ENCODE assay signal across 9 cellular contexts in genomic region chr13:114024603-114025431, GRCh38. TPM values are rescaled to one million over a fixed set of nuclear protein-coding genes. Genes with fewer than 3 reads are reported as not detected.
A peak's percentile ranks its signal among the peaks of the same experiment; 100 is the strongest.
DNase-seq lines count a peak whose midpoint lies in the region; ATAC-seq, FAIRE-seq and TF ChIP-seq lines count a peak whose summit lies in the region.
"Had no signal": no experiment of that assay in that cellular context is flagged by ENCODE, and none has a peak within 500 bp of the region (broad histone marks: within the 10 kb centered on the region; RNA-seq: fewer than 3 reads in every experiment).

No MANE protein-coding gene starts in this region.

- peaks cover 7% of the 10 kb centered on the region for H3K27me3 Mint-ChIP-seq in glutamatergic neuron (ENCODE audit: unreplicated experiment)
- no peaks in the 10 kb centered on the region for H3K27me3 Mint-ChIP-seq in neural progenitor cell (ENCODE audit: insufficient read depth, low read depth)

- no peak; the same call in 1 of the 2 replicates for TF ChIP-seq POLR2A in GM12892 (IDR thresholded peaks at IDR 0.05; ENCODE audit: low read depth, low read length)

- DNase-seq in GM12892 (ENCODE audit: insufficient read length): peak; percentile 65
- DNase-seq in glutamatergic neuron: peak; percentile 10
- no peak for DNase-seq in AG20443 (ENCODE audit: low spot score)
- no peak for DNase-seq in neural progenitor cell (ENCODE audit: low spot score)
- no peak for DNase-seq in activated CD4-positive, alpha-beta T cell treated with anti-CD3 and anti-CD28 coated beads for 48 hours
- no peak for DNase-seq in G401 (ENCODE audit: low spot score)
- DNase-seq: central memory CD4-positive, alpha-beta T cell had no signal

- no peaks in the 10 kb centered on the region for H3K79me2 ChIP-seq in neural progenitor cell (ENCODE audit: low read depth)

- H3K4me1 Mint-ChIP-seq in glutamatergic neuron (ENCODE audit: low read depth, unreplicated experiment): peaks cover 13% of the 10 kb centered on the region
- H3K4me1 Mint-ChIP-seq in neural progenitor cell: peaks cover 22% of the 10 kb centered on the region

- no peaks in the 10 kb centered on the region for H3K36me3 ChIP-seq in neural progenitor cell

- H3K27ac ChIP-seq in neural progenitor cell: no peak overlapping the region

- no peak overlapping the region for H3K9ac ChIP-seq in neural progenitor cell

- peak; percentile 40 for FAIRE-seq in GM12892 (lab: Jason Lieb, UNC)

- ATAC-seq in GM19467 (IDR thresholded peaks at IDR 0.05; ENCODE audit: unreplicated experiment): peak; percentile 53
- peak; percentile 87 for ATAC-seq in HG03342 (IDR thresholded peaks at IDR 0.05; ENCODE audit: unreplicated experiment)

- H2AFZ ChIP-seq in neural progenitor cell (replicated peaks): no peak overlapping the region

- H3K4me3 ChIP-seq in neural progenitor cell: no peak overlapping the region

- H3K4me2 ChIP-seq in neural progenitor cell: no peak overlapping the region

- in situ Hi-C loops in G401 (cut with HindIII; ENCODE audit: low sequenced_read_pairs): no loop called here

- TF ChIP-seq CTCF in glutamatergic neuron (IDR thresholded peaks at IDR 0.05; ENCODE audit: partially characterized antibody, unreplicated experiment): no peak
- TF ChIP-seq CTCF in neural progenitor cell (IDR thresholded peaks at IDR 0.05): no peak

- H3K27me3 ChIP-seq in neural progenitor cell: no peaks in the 10 kb centered on the region

- peaks cover 13% of the 10 kb centered on the region for H3K4me1 ChIP-seq in neural progenitor cell

- peaks cover 8% of the 10 kb centered on the region for H3K9me3 Mint-ChIP-seq in glutamatergic neuron (ENCODE audit: unreplicated experiment)
- no peaks in the 10 kb centered on the region for H3K9me3 Mint-ChIP-seq in neural progenitor cell

- no peak overlapping the region for H3K27ac Mint-ChIP-seq in glutamatergic neuron (ENCODE audit: unreplicated experiment)
- no peak overlapping the region for H3K27ac Mint-ChIP-seq in neural progenitor cell

- no peak overlapping the region for H3K4me3 Mint-ChIP-seq in glutamatergic neuron (ENCODE audit: unreplicated experiment)
- H3K4me3 Mint-ChIP-seq in neural progenitor cell: no peak overlapping the region

- H3K9me3 ChIP-seq in neural progenitor cell (ENCODE audit: low read depth): no peaks in the 10 kb centered on the region

- no peaks in the 10 kb centered on the region for H3K36me3 Mint-ChIP-seq in glutamatergic neuron (ENCODE audit: unreplicated experiment)
- H3K36me3 Mint-ChIP-seq in neural progenitor cell: peaks cover 11% of the 10 kb centered on the region

- no peaks in the 10 kb centered on the region for H3F3A ChIP-seq in neural progenitor cell (ENCODE audit: low read depth)

- no peaks in the 10 kb centered on the region for H4K20me1 ChIP-seq in neural progenitor cell (ENCODE audit: low read depth)

RNA-seq across cellular contexts. Expression of gene C13orf46, which starts 50.9 kb away (rescaled TPM):
- 0.08 TPM for polyA plus RNA-seq in GM12892 (2012; ENCODE audit: missing spikeins)
- 0.71 TPM for total RNA-seq in glutamatergic neuron (ENCODE audit: unreplicated experiment)
- not detected in 2 replicates for total RNA-seq in neural progenitor cell (ENCODE audit: low replicate concordance)
- total RNA-seq in G401 (2014; rRNA removed; shearing (Covaris generic)): not detected in 2 replicates

Comparison
In these comparisons a context has a peak if more than half of its experiments do, and no peak if none do; other contexts are left out.
1. DNase-seq: peak in GM12892 (single experiment) and glutamatergic neuron (single experiment); none in AG20443 (single experiment), neural progenitor cell (single experiment), activated CD4-positive, alpha-beta T cell treated with anti-CD3 and anti-CD28 coated beads for 48 hours (single experiment) and G401 (single experiment).